In genomic region chr17:50165466-50165865, GRCh38 we compare ENCODE assay signal across 19 cellular contexts. TPM values are rescaled to one million over a fixed set of nuclear protein-coding genes. Genes with fewer than 3 reads are reported as not detected.
DNase-seq lines count a peak whose midpoint lies in the region; ATAC-seq and TF ChIP-seq lines count a peak whose summit lies in the region.
"Had no signal": no experiment of that assay in that cellular context is flagged by ENCODE, and none has a peak within 500 bp of the region (broad histone marks: within the 10 kb centered on the region; RNA-seq: fewer than 3 reads in every experiment).

No MANE protein-coding gene starts in this region.

- TF ChIP-seq POLR2A in stomach (IDR thresholded peaks at IDR 0.05) = no peak

- CTCF ChIA-PET in activated CD8-positive, alpha-beta T cell treated with anti-CD3 and anti-CD28 coated beads, Interleukin-2, amount 10 ng/mL, durations not matched to agents 7 days and 5 days (lab: Charles Lee) = interaction anchor here (0.6 to 1.8 kb wide), 5 partner anchors 13 to 36 kb away, joined by 3 to 6 read pairs (median 3); partner anchors contain the start of gene COL1A1
- CTCF ChIA-PET in activated CD8-positive, alpha-beta T cell treated with anti-CD3 and anti-CD28 coated beads for 36 hours (lab: Charles Lee) = interaction anchor here (0.8 to 1.7 kb wide), 8 partner anchors 13 to 71 kb away, joined by 3 to 9 read pairs (median 4); partner anchors contain the start of gene PPP1R9B

- peak overlapping the region in 2 of 4 donors; percentile 35 for H3K4me3 ChIP-seq in stomach
- H3K4me3 ChIP-seq: A549, mucosa of descending colon had no signal

- peak overlapping the region; percentile 27 for H3K27ac Mint-ChIP-seq in activated CD8-positive, alpha-beta T cell treated with anti-CD3 and anti-CD28 coated beads, Interleukin-2, amount 10 ng/mL, durations not matched to agents 7 days and 5 days
- no peak overlapping the region for H3K27ac Mint-ChIP-seq in activated CD8-positive, alpha-beta T cell treated with anti-CD3 and anti-CD28 coated beads for 36 hours
- H3K27ac Mint-ChIP-seq in endothelial cell (ENCODE audit: unreplicated experiment) = peak overlapping the region; percentile 52
- peak overlapping the region in 6 of 10 donors; percentile 51 to 93 (median 76) for H3K27ac Mint-ChIP-seq in naive thymus-derived CD8-positive, alpha-beta T cell
- no peak overlapping the region for H3K27ac Mint-ChIP-seq in activated T-helper 1 cell treated with anti-CD3 and anti-CD28 coated beads, Interleukin-12 subunit alpha, Interleukin-12 subunit beta, Interleukin-2, Interleukin-4 antibody, amounts not matched to agents 30 ng/mL and 10 ng/mL and 1 ng/mL, durations not matched to agents 14 hours and 24 hours and 36 hours
- H3K27ac Mint-ChIP-seq: activated CD4-positive, alpha-beta T cell treated with anti-CD3 and anti-CD28 coated beads, Interleukin-2, amount 10 ng/mL, durations not matched to agents 24 days and 14 days had no signal

- no peaks in the 10 kb centered on the region for H3K9me3 ChIP-seq in stomach
- H3K9me3 ChIP-seq: A549, mucosa of descending colon, tibial nerve had no signal

- ATAC-seq in activated CD8-positive, alpha-beta T cell treated with anti-CD3 and anti-CD28 coated beads, Interleukin-2, amount 10 ng/mL, durations not matched to agents 7 days and 5 days = no peak
- ATAC-seq in activated CD8-positive, alpha-beta T cell treated with anti-CD3 and anti-CD28 coated beads for 36 hours = no peak
- ATAC-seq in naive thymus-derived CD8-positive, alpha-beta T cell = no peak
- ATAC-seq in GM18909 (IDR thresholded peaks at IDR 0.05; ENCODE audit: poor library complexity, unreplicated experiment) = no peak
- no peak for ATAC-seq in HG03439 (IDR thresholded peaks at IDR 0.05; ENCODE audit: unreplicated experiment)
- ATAC-seq: A549, mucosa of descending colon had no signal

- TF ChIP-seq CTCF in activated CD8-positive, alpha-beta T cell treated with anti-CD3 and anti-CD28 coated beads for 36 hours (IDR thresholded peaks at IDR 0.05) = no peak
- no peak for TF ChIP-seq CTCF in endothelial cell (IDR thresholded peaks at IDR 0.05; ENCODE audit: unreplicated experiment)
- no peak for TF ChIP-seq CTCF in stomach (IDR thresholded peaks at IDR 0.05)

- H3K36me3 Mint-ChIP-seq in activated CD8-positive, alpha-beta T cell treated with anti-CD3 and anti-CD28 coated beads, Interleukin-2, amount 10 ng/mL, durations not matched to agents 7 days and 5 days (ENCODE audit: low read depth) = no peaks in the 10 kb centered on the region
- H3K36me3 Mint-ChIP-seq in activated CD8-positive, alpha-beta T cell treated with anti-CD3 and anti-CD28 coated beads for 36 hours (ENCODE audit: low read depth) = no peaks in the 10 kb centered on the region
- peaks cover 8% of the 10 kb centered on the region for H3K36me3 Mint-ChIP-seq in endothelial cell (ENCODE audit: low read depth, unreplicated experiment)
- no peaks in the 10 kb centered on the region for H3K36me3 Mint-ChIP-seq in naive thymus-derived CD8-positive, alpha-beta T cell
- peaks cover 6% of the 10 kb centered on the region for H3K36me3 Mint-ChIP-seq in activated T-helper 1 cell treated with anti-CD3 and anti-CD28 coated beads, Interleukin-12 subunit alpha, Interleukin-12 subunit beta, Interleukin-2, Interleukin-4 antibody, amounts not matched to agents 30 ng/mL and 10 ng/mL and 1 ng/mL, durations not matched to agents 14 hours and 24 hours and 36 hours (ENCODE audit: low read depth)
- H3K36me3 Mint-ChIP-seq: CD14-positive monocyte had no signal

- H3K27ac ChIP-seq in stomach = peak overlapping the region in 3 of 5 donors; percentile 76 to 86 (median 83)

- POLR2A ChIA-PET in activated CD8-positive, alpha-beta T cell treated with anti-CD3 and anti-CD28 coated beads, Interleukin-2, amount 10 ng/mL, durations not matched to agents 7 days and 5 days (lab: Charles Lee) = no interaction called here
- POLR2A ChIA-PET in activated CD8-positive, alpha-beta T cell treated with anti-CD3 and anti-CD28 coated beads for 36 hours (lab: Charles Lee) = interaction anchor here (0.6 to 2.0 kb wide), 2 partner anchors 13 to 107 kb away, joined by 3 to 6 read pairs; no protein-coding TSS in a partner anchor
- POLR2A ChIA-PET in naive thymus-derived CD8-positive, alpha-beta T cell (lab: Charles Lee) = interaction anchor here (0.7 to 2.5 kb wide), 2 partner anchors 15 to 17 kb away, joined by 3 to 8 read pairs; partner anchors contain the start of gene PPP1R9B

- H3K36me3 ChIP-seq in stomach = no peaks in the 10 kb centered on the region
- H3K36me3 ChIP-seq: tibial nerve had no signal

- intact Hi-C loops in activated CD8-positive, alpha-beta T cell treated with anti-CD3 and anti-CD28 coated beads for 36 hours (cut with micrococcal nuclease) = loop anchor here (10.0 kb wide), 1 partner anchor 51 kb away; no protein-coding TSS in a partner anchor
- intact Hi-C loops in stomach (cut with DNase I; ENCODE audit: low total_unique reads) = no loop called here
- intact Hi-C loops in activated T-helper 1 cell treated with anti-CD3 and anti-CD28 coated beads, Interleukin-12 subunit alpha, Interleukin-12 subunit beta, Interleukin-2, Interleukin-4 antibody, amounts not matched to agents 30 ng/mL and 10 ng/mL and 1 ng/mL, durations not matched to agents 14 hours and 24 hours and 36 hours (cut with micrococcal nuclease) = no loop called here

- H3K27me3 Mint-ChIP-seq in activated CD8-positive, alpha-beta T cell treated with anti-CD3 and anti-CD28 coated beads, Interleukin-2, amount 10 ng/mL, durations not matched to agents 7 days and 5 days (ENCODE audit: low read depth) = no peaks in the 10 kb centered on the region
- peaks cover 3% of the 10 kb centered on the region for H3K27me3 Mint-ChIP-seq in activated CD8-positive, alpha-beta T cell treated with anti-CD3 and anti-CD28 coated beads for 36 hours
- H3K27me3 Mint-ChIP-seq in endothelial cell (ENCODE audit: unreplicated experiment) = peaks cover 11% of the 10 kb centered on the region
- H3K27me3 Mint-ChIP-seq in naive thymus-derived CD8-positive, alpha-beta T cell = peaks cover 0 to 4% (median 0%) of the 10 kb centered on the region in 5 donors
- peaks cover 3% of the 10 kb centered on the region for H3K27me3 Mint-ChIP-seq in activated T-helper 1 cell treated with anti-CD3 and anti-CD28 coated beads, Interleukin-12 subunit alpha, Interleukin-12 subunit beta, Interleukin-2, Interleukin-4 antibody, amounts not matched to agents 30 ng/mL and 10 ng/mL and 1 ng/mL, durations not matched to agents 14 hours and 24 hours and 36 hours (ENCODE audit: insufficient read depth)

- peaks cover 37% of the 10 kb centered on the region for H3K4me1 Mint-ChIP-seq in activated CD8-positive, alpha-beta T cell treated with anti-CD3 and anti-CD28 coated beads, Interleukin-2, amount 10 ng/mL, durations not matched to agents 7 days and 5 days (ENCODE audit: low read depth)
- peaks cover 43% of the 10 kb centered on the region for H3K4me1 Mint-ChIP-seq in activated CD8-positive, alpha-beta T cell treated with anti-CD3 and anti-CD28 coated beads for 36 hours (ENCODE audit: low read depth)
- peaks cover 21% of the 10 kb centered on the region for H3K4me1 Mint-ChIP-seq in endothelial cell (ENCODE audit: unreplicated experiment)
- H3K4me1 Mint-ChIP-seq in naive thymus-derived CD8-positive, alpha-beta T cell = peaks cover 28 to 59% (median 46%) of the 10 kb centered on the region in 4 donors
- H3K4me1 Mint-ChIP-seq in activated T-helper 1 cell treated with anti-CD3 and anti-CD28 coated beads, Interleukin-12 subunit alpha, Interleukin-12 subunit beta, Interleukin-2, Interleukin-4 antibody, amounts not matched to agents 30 ng/mL and 10 ng/mL and 1 ng/mL, durations not matched to agents 14 hours and 24 hours and 36 hours (ENCODE audit: low read depth) = peaks cover 40% of the 10 kb centered on the region

- no peaks in the 10 kb centered on the region for H3K9me3 Mint-ChIP-seq in activated CD8-positive, alpha-beta T cell treated with anti-CD3 and anti-CD28 coated beads, Interleukin-2, amount 10 ng/mL, durations not matched to agents 7 days and 5 days (ENCODE audit: insufficient read depth)
- no peaks in the 10 kb centered on the region for H3K9me3 Mint-ChIP-seq in activated CD8-positive, alpha-beta T cell treated with anti-CD3 and anti-CD28 coated beads for 36 hours
- H3K9me3 Mint-ChIP-seq in endothelial cell (ENCODE audit: unreplicated experiment) = no peaks in the 10 kb centered on the region
- H3K9me3 Mint-ChIP-seq in naive thymus-derived CD8-positive, alpha-beta T cell = no peaks in the 10 kb centered on the region
- peaks cover 8% of the 10 kb centered on the region for H3K9me3 Mint-ChIP-seq in activated T-helper 1 cell treated with anti-CD3 and anti-CD28 coated beads, Interleukin-12 subunit alpha, Interleukin-12 subunit beta, Interleukin-2, Interleukin-4 antibody, amounts not matched to agents 30 ng/mL and 10 ng/mL and 1 ng/mL, durations not matched to agents 14 hours and 24 hours and 36 hours
- H3K9me3 Mint-ChIP-seq: activated CD4-positive, alpha-beta T cell treated with anti-CD3 and anti-CD28 coated beads, Interleukin-2, amount 10 ng/mL, durations not matched to agents 24 days and 14 days had no signal

- H3K4me1 ChIP-seq in stomach = peaks cover 17 to 68% (median 42%) of the 10 kb centered on the region in 4 donors

- TF ChIP-seq EP300 in stomach (IDR thresholded peaks at IDR 0.05) = no peak

- 76 to 88% (median 83%) methylated on average over 3 of the region's 3 CpGs for WGBS in stomach, 5 donors

- no peaks in the 10 kb centered on the region for H3K27me3 ChIP-seq in stomach
- H3K27me3 ChIP-seq: tibial nerve had no signal

- H3K4me3 Mint-ChIP-seq in activated CD8-positive, alpha-beta T cell treated with anti-CD3 and anti-CD28 coated beads, Interleukin-2, amount 10 ng/mL, durations not matched to agents 7 days and 5 days = no peak overlapping the region
- H3K4me3 Mint-ChIP-seq in activated CD8-positive, alpha-beta T cell treated with anti-CD3 and anti-CD28 coated beads for 36 hours = no peak overlapping the region
- H3K4me3 Mint-ChIP-seq in endothelial cell (ENCODE audit: unreplicated experiment) = no peak overlapping the region
- peak overlapping the region in 1 of 10 donors; percentile 4 for H3K4me3 Mint-ChIP-seq in naive thymus-derived CD8-positive, alpha-beta T cell
- no peak overlapping the region for H3K4me3 Mint-ChIP-seq in activated T-helper 1 cell treated with anti-CD3 and anti-CD28 coated beads, Interleukin-12 subunit alpha, Interleukin-12 subunit beta, Interleukin-2, Interleukin-4 antibody, amounts not matched to agents 30 ng/mL and 10 ng/mL and 1 ng/mL, durations not matched to agents 14 hours and 24 hours and 36 hours
- H3K4me3 Mint-ChIP-seq: activated CD4-positive, alpha-beta T cell treated with anti-CD3 and anti-CD28 coated beads, Interleukin-2, amount 10 ng/mL, durations not matched to agents 24 days and 14 days; CD14-positive monocyte had no signal

- DNase-seq in activated CD8-positive, alpha-beta T cell treated with anti-CD3 and anti-CD28 coated beads, Interleukin-2, amount 10 ng/mL, durations not matched to agents 7 days and 5 days = no peak
- no peak for DNase-seq in activated CD8-positive, alpha-beta T cell treated with anti-CD3 and anti-CD28 coated beads for 36 hours
- no peak for DNase-seq in endothelial cell (ENCODE audit: low spot score)
- DNase-seq in naive thymus-derived CD8-positive, alpha-beta T cell = no peak
- no peak for DNase-seq in stomach
- DNase-seq in activated T-helper 1 cell treated with anti-CD3 and anti-CD28 coated beads, Interleukin-12 subunit alpha, Interleukin-12 subunit beta, Interleukin-2, Interleukin-4 antibody, amounts not matched to agents 30 ng/mL and 10 ng/mL and 1 ng/mL, durations not matched to agents 14 hours and 24 hours and 36 hours (ENCODE audit: low spot score) = no peak
- DNase-seq: activated CD4-positive, alpha-beta T cell treated with anti-CD3 and anti-CD28 coated beads, Interleukin-2, amount 10 ng/mL, durations not matched to agents 24 days and 14 days; amygdala; erythroblast; NCI-H1436 treated with DMSO at 0.1 percent for 48 hours; NCI-H345; stimulated activated CD4-positive, alpha-beta T cell treated with anti-CD3 and anti-CD28 coated beads, Interleukin-1b, Interleukin-23, amount 100 ng/mL, for 48 hours had no signal

RNA-seq across cellular contexts. Expression of gene SGCA, which starts 0.3 kb away (rescaled TPM):
- not detected for total RNA-seq in activated CD8-positive, alpha-beta T cell treated with anti-CD3 and anti-CD28 coated beads, Interleukin-2, amount 10 ng/mL, durations not matched to agents 7 days and 5 days
- total RNA-seq in activated CD8-positive, alpha-beta T cell treated with anti-CD3 and anti-CD28 coated beads for 36 hours = under 1 TPM in 1 of 2 experiments, not detected in 1; 0.34 TPM
- total RNA-seq in endothelial cell (ENCODE audit: unreplicated experiment) = not detected
- total RNA-seq in naive thymus-derived CD8-positive, alpha-beta T cell = not detected
- under 1 TPM in 1 of 3 donors, not detected in 2; 0.71 TPM for polyA plus RNA-seq in naive thymus-derived CD8-positive, alpha-beta T cell
- total RNA-seq in stomach = 10 to 100 TPM in 3 of 5 donors, 1 to 10 TPM in 2; 5.4 to 89.3 (median 21.4) TPM
- polyA plus RNA-seq in stomach = 10 to 100 TPM in 1 of 3 donors, 1 to 10 TPM in 2; 6.0 to 24.3 (median 8.7) TPM
- 0.32 and 0.49 TPM in 2 replicates for total RNA-seq in activated T-helper 1 cell treated with anti-CD3 and anti-CD28 coated beads, Interleukin-12 subunit alpha, Interleukin-12 subunit beta, Interleukin-2, Interleukin-4 antibody, amounts not matched to agents 30 ng/mL and 10 ng/mL and 1 ng/mL, durations not matched to agents 14 hours and 24 hours and 36 hours
- total RNA-seq: kidney epithelial cell had no signal

RNA-seq across cellular contexts. Expression of gene PPP1R9B, which starts 15.0 kb away (rescaled TPM):
- total RNA-seq in activated CD8-positive, alpha-beta T cell treated with anti-CD3 and anti-CD28 coated beads, Interleukin-2, amount 10 ng/mL, durations not matched to agents 7 days and 5 days = 100 to 1,000 TPM; 113 to 115 TPM
- 10 to 100 TPM; 52.4 to 56.4 TPM for total RNA-seq in activated CD8-positive, alpha-beta T cell treated with anti-CD3 and anti-CD28 coated beads for 36 hours
- total RNA-seq in endothelial cell (ENCODE audit: unreplicated experiment) (101 TPM), stomach (10 to 100 TPM; 11.6 to 64.2 (median 22.5) TPM)
- 10 to 100 TPM; 82.8 to 83.6 TPM for total RNA-seq in naive thymus-derived CD8-positive, alpha-beta T cell
- under 1 TPM; 0.29 to 0.84 (median 0.67) TPM for polyA plus RNA-seq in naive thymus-derived CD8-positive, alpha-beta T cell
- polyA plus RNA-seq in stomach = 10 to 100 TPM; 13.1 to 28.8 (median 14.2) TPM
- total RNA-seq in activated T-helper 1 cell treated with anti-CD3 and anti-CD28 coated beads, Interleukin-12 subunit alpha, Interleukin-12 subunit beta, Interleukin-2, Interleukin-4 antibody, amounts not matched to agents 30 ng/mL and 10 ng/mL and 1 ng/mL, durations not matched to agents 14 hours and 24 hours and 36 hours = 97.1 and 101 TPM in 2 replicates

RNA-seq across cellular contexts. Expression of gene SAMD14, which starts 35.5 kb away (rescaled TPM):
- under 1 TPM; 0.50 to 0.55 TPM for total RNA-seq in activated CD8-positive, alpha-beta T cell treated with anti-CD3 and anti-CD28 coated beads, Interleukin-2, amount 10 ng/mL, durations not matched to agents 7 days and 5 days
- total RNA-seq in activated CD8-positive, alpha-beta T cell treated with anti-CD3 and anti-CD28 coated beads for 36 hours = 1 to 10 TPM in 1 of 2 experiments, under 1 TPM in 1; 0.47 to 1.3 TPM
- total RNA-seq in endothelial cell (ENCODE audit: unreplicated experiment) (82.0 TPM), stomach (10 to 100 TPM in 1 of 5 donors, 1 to 10 TPM in 2, not detected in 2; 1.5 to 87.0 (median 1.9) TPM)
- under 1 TPM in 1 of 2 experiments, not detected in 1; 0.30 TPM for total RNA-seq in naive thymus-derived CD8-positive, alpha-beta T cell
- polyA plus RNA-seq in naive thymus-derived CD8-positive, alpha-beta T cell = not detected
- polyA plus RNA-seq in stomach = 1 to 10 TPM; 1.3 to 2.3 (median 1.6) TPM
- total RNA-seq in activated T-helper 1 cell treated with anti-CD3 and anti-CD28 coated beads, Interleukin-12 subunit alpha, Interleukin-12 subunit beta, Interleukin-2, Interleukin-4 antibody, amounts not matched to agents 30 ng/mL and 10 ng/mL and 1 ng/mL, durations not matched to agents 14 hours and 24 hours and 36 hours = 1.6 and 3.6 TPM in 2 replicates
- polyA plus RNA-seq: CD14-positive monocyte had no signal

RNA-seq across cellular contexts. Expression of gene COL1A1, which starts 36.0 kb away (rescaled TPM):
- under 1 TPM; 0.18 to 0.26 TPM for total RNA-seq in activated CD8-positive, alpha-beta T cell treated with anti-CD3 and anti-CD28 coated beads, Interleukin-2, amount 10 ng/mL, durations not matched to agents 7 days and 5 days
- 1 to 10 TPM in 1 of 2 experiments, under 1 TPM in 1; 0.92 to 1.0 TPM for total RNA-seq in activated CD8-positive, alpha-beta T cell treated with anti-CD3 and anti-CD28 coated beads for 36 hours
- total RNA-seq in endothelial cell (ENCODE audit: unreplicated experiment) (6.8 TPM), stomach (1,000 to 10,000 TPM in 1 of 5 donors, 100 to 1,000 TPM in 3, 10 to 100 TPM in 1; 87.0 to 1,931 (median 219) TPM)
- total RNA-seq in naive thymus-derived CD8-positive, alpha-beta T cell = under 1 TPM; 0.44 to 0.83 TPM
- not detected for polyA plus RNA-seq in naive thymus-derived CD8-positive, alpha-beta T cell
- polyA plus RNA-seq in stomach = 10 to 100 TPM; 17.9 to 60.0 (median 24.9) TPM
- 1.2 and 2.0 TPM in 2 replicates for total RNA-seq in activated T-helper 1 cell treated with anti-CD3 and anti-CD28 coated beads, Interleukin-12 subunit alpha, Interleukin-12 subunit beta, Interleukin-2, Interleukin-4 antibody, amounts not matched to agents 30 ng/mL and 10 ng/mL and 1 ng/mL, durations not matched to agents 14 hours and 24 hours and 36 hours
- polyA plus RNA-seq: CD14-positive monocyte had no signal

Comparison
In these comparisons a context has a peak if more than half of its experiments do, and no peak if none do; other contexts are left out.
1. H3K27ac Mint-ChIP-seq: peak in activated CD8-positive, alpha-beta T cell treated with anti-CD3 and anti-CD28 coated beads, Interleukin-2, amount 10 ng/mL, durations not matched to agents 7 days and 5 days (single experiment), endothelial cell (single experiment) and naive thymus-derived CD8-positive, alpha-beta T cell (6 of 10); none in activated CD8-positive, alpha-beta T cell treated with anti-CD3 and anti-CD28 coated beads for 36 hours (single experiment) and activated T-helper 1 cell treated with anti-CD3 and anti-CD28 coated beads, Interleukin-12 subunit alpha, Interleukin-12 subunit beta, Interleukin-2, Interleukin-4 antibody, amounts not matched to agents 30 ng/mL and 10 ng/mL and 1 ng/mL, durations not matched to agents 14 hours and 24 hours and 36 hours (single experiment).